ENCODE assay signal across 1 cellular context in the genomic region with DNA sequence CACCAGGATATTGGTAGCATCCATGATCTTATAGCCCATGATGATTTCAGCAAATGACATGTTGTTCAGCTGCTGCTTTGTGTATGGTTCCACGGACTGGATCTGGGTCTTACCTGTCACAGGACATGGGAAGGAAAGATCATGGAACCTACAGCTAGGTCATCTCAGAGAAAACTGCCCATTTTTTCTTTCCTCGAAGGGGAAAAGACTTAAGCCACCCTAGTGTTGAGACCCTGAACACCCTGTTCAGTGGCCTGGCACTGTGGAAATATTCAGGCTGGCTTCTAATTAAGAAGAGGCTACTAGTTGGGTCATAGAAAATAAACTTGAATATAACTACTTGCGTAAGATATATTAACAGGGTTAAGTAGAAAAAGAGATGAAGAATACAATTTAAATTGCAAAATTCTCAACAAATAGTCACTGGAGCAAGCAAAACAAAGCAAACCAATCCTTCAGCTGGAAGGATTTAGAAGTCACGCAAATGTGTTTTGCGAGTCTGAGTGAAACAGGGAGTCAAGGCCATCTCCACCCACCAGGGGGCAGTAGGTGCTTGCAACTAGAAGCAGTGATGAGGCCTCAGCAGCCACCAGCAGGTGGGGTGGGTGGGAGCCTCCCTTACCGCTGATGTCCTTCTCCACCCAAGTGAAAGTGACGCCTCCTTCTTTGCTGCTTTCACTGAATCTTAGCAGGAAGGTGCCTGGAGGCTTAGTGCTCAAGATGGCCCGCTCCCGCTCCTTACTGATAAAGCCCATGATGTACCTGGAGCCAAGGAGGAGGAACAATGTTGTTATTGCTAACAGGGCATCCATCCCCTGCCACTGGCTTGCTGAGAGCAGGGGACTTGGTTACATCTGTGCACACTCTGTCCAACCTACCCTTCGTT.
TF ChIP-seq lines count a peak whose summit lies in the region.

No MANE protein-coding gene starts in this region.

TF ChIP-seq in K562, 482 proteins besides CTCF, POLR2A, EP300 and RAD21 (continued from another document):
- TF ChIP-seq, protein P1, sequence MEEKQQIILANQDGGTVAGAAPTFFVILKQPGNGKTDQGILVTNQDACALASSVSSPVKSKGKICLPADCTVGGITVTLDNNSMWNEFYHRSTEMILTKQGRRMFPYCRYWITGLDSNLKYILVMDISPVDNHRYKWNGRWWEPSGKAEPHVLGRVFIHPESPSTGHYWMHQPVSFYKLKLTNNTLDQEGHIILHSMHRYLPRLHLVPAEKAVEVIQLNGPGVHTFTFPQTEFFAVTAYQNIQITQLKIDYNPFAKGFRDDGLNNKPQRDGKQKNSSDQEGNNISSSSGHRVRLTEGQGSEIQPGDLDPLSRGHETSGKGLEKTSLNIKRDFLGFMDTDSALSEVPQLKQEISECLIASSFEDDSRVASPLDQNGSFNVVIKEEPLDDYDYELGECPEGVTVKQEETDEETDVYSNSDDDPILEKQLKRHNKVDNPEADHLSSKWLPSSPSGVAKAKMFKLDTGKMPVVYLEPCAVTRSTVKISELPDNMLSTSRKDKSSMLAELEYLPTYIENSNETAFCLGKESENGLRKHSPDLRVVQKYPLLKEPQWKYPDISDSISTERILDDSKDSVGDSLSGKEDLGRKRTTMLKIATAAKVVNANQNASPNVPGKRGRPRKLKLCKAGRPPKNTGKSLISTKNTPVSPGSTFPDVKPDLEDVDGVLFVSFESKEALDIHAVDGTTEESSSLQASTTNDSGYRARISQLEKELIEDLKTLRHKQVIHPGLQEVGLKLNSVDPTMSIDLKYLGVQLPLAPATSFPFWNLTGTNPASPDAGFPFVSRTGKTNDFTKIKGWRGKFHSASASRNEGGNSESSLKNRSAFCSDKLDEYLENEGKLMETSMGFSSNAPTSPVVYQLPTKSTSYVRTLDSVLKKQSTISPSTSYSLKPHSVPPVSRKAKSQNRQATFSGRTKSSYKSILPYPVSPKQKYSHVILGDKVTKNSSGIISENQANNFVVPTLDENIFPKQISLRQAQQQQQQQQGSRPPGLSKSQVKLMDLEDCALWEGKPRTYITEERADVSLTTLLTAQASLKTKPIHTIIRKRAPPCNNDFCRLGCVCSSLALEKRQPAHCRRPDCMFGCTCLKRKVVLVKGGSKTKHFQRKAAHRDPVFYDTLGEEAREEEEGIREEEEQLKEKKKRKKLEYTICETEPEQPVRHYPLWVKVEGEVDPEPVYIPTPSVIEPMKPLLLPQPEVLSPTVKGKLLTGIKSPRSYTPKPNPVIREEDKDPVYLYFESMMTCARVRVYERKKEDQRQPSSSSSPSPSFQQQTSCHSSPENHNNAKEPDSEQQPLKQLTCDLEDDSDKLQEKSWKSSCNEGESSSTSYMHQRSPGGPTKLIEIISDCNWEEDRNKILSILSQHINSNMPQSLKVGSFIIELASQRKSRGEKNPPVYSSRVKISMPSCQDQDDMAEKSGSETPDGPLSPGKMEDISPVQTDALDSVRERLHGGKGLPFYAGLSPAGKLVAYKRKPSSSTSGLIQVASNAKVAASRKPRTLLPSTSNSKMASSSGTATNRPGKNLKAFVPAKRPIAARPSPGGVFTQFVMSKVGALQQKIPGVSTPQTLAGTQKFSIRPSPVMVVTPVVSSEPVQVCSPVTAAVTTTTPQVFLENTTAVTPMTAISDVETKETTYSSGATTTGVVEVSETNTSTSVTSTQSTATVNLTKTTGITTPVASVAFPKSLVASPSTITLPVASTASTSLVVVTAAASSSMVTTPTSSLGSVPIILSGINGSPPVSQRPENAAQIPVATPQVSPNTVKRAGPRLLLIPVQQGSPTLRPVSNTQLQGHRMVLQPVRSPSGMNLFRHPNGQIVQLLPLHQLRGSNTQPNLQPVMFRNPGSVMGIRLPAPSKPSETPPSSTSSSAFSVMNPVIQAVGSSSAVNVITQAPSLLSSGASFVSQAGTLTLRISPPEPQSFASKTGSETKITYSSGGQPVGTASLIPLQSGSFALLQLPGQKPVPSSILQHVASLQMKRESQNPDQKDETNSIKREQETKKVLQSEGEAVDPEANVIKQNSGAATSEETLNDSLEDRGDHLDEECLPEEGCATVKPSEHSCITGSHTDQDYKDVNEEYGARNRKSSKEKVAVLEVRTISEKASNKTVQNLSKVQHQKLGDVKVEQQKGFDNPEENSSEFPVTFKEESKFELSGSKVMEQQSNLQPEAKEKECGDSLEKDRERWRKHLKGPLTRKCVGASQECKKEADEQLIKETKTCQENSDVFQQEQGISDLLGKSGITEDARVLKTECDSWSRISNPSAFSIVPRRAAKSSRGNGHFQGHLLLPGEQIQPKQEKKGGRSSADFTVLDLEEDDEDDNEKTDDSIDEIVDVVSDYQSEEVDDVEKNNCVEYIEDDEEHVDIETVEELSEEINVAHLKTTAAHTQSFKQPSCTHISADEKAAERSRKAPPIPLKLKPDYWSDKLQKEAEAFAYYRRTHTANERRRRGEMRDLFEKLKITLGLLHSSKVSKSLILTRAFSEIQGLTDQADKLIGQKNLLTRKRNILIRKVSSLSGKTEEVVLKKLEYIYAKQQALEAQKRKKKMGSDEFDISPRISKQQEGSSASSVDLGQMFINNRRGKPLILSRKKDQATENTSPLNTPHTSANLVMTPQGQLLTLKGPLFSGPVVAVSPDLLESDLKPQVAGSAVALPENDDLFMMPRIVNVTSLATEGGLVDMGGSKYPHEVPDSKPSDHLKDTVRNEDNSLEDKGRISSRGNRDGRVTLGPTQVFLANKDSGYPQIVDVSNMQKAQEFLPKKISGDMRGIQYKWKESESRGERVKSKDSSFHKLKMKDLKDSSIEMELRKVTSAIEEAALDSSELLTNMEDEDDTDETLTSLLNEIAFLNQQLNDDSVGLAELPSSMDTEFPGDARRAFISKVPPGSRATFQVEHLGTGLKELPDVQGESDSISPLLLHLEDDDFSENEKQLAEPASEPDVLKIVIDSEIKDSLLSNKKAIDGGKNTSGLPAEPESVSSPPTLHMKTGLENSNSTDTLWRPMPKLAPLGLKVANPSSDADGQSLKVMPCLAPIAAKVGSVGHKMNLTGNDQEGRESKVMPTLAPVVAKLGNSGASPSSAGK (IDR thresholded peaks at IDR 0.05): peak; percentile 23; the same call in 1 of the 2 replicates
- TF ChIP-seq ZNF507 (tag; conservative IDR thresholded peaks at IDR 0.05) (no peak), ELF1 (tag; IDR thresholded peaks at IDR 0.05) (no peak)
